ENCODE assay signal across 20 cellular contexts in genomic region chr4:114358901-114359300, GRCh38.
DNase-seq lines count a peak whose midpoint lies in the region; ATAC-seq, FAIRE-seq and TF ChIP-seq lines count a peak whose summit lies in the region.
"Had no signal": no experiment of that assay in that cellular context is flagged by ENCODE, and none has a peak within 500 bp of the region (broad histone marks: within the 10 kb centered on the region; RNA-seq: fewer than 3 reads in every experiment).

No MANE protein-coding gene starts in this region.

- CTCF ChIA-PET in H1 (lab: Charles Lee; ENCODE audit: partially characterized antibody), result no interaction called here

- H3K79me1 ChIP-seq in H1 (ENCODE audit: low read depth, low read length) (no peaks in the 10 kb centered on the region), mesenchymal stem cell (replicated peaks; ENCODE audit: low read length, poor library complexity, severe bottlenecking) (peaks cover 5% of the 10 kb centered on the region)

- H3K4me3 ChIP-seq in H1 (ENCODE audit: extremely low read depth in 1 of 4, insufficient read depth in 2 of 4, low read depth in 3 of 4, low read length in 4 of 4), result no peak overlapping the region
- no peak overlapping the region for H3K4me3 ChIP-seq in mesenchymal stem cell (ENCODE audit: insufficient read depth in 1 of 2, low read depth in 1 of 2, low read length in 2 of 2)
- H3K4me3 ChIP-seq in thyroid gland (replicated peaks in 1 of 3), result no peak overlapping the region
- H3K4me3 ChIP-seq: A549 had no signal

- TF ChIP-seq CTCF in H1 (IDR thresholded peaks at IDR 0.05; ENCODE audit: control extremely low read depth in 1 of 3, insufficient read depth in 1 of 3, low read depth in 1 of 3, low read length in 3 of 3) (no peak), thyroid gland (IDR thresholded peaks at IDR 0.05) (no peak)

- no peak for TF ChIP-seq POLR2A in H1 (IDR thresholded peaks at IDR 0.05; ENCODE audit: control extremely low read depth in 1 of 2, low read depth in 2 of 2, low read length in 2 of 2)
- no peak for TF ChIP-seq POLR2A in thyroid gland (IDR thresholded peaks at IDR 0.05)

- intact Hi-C loops in thyroid gland (cut with DNase I), result no loop called here

- FAIRE-seq in H1 (lab: Jason Lieb, UNC), result no peak
- FAIRE-seq: A549, G401.6, GM12892 had no signal

- POLR2A ChIA-PET in H1 (lab: Charles Lee; ENCODE audit: partially characterized antibody), result no interaction called here

- TF ChIP-seq RAD21 in H1 (IDR thresholded peaks at IDR 0.05 in 1 of 2, conservative IDR thresholded peaks at IDR 0.05 in 1 of 2; ENCODE audit: low read depth in 2 of 2, low read length in 2 of 2), result no peak

- no peak overlapping the region for H3K4me3 Mint-ChIP-seq in stimulated activated naive CD8-positive, alpha-beta T cell treated with anti-CD3 and anti-CD28 coated beads, Interleukin-15, amount 100 ng/mL, for 72 hours
- H3K4me3 Mint-ChIP-seq: CD8-positive, alpha-beta T cell had no signal

- H3K14ac ChIP-seq in H1 (ENCODE audit: insufficient read length) (no peak overlapping the region), mesenchymal stem cell (ENCODE audit: low read length in 2 of 2) (peak overlapping the region in 1 of 2 experiments; percentile 91)

- H3K4me2 ChIP-seq in H1 (ENCODE audit: insufficient read depth in 1 of 2, low read depth in 2 of 2, low read length in 2 of 2), result no peak overlapping the region
- H3K4me2 ChIP-seq in mesenchymal stem cell (ENCODE audit: low read length, poor library complexity, severe bottlenecking), result no peak overlapping the region
- H3K4me2 ChIP-seq: A549 had no signal

- H3K4me1 ChIP-seq in H1 (replicated peaks in 1 of 4; ENCODE audit: control insufficient read depth in 3 of 4, insufficient read depth in 4 of 4, low read length in 3 of 4) (no peaks in the 10 kb centered on the region), mesenchymal stem cell (ENCODE audit: control insufficient read depth, insufficient read depth, low read depth, low read length) (no peaks in the 10 kb centered on the region), thyroid gland (no peaks in the 10 kb centered on the region)
- H3K4me1 ChIP-seq: A549, Caco-2 had no signal

- H3K9ac ChIP-seq in H1 (replicated peaks in 1 of 4; ENCODE audit: extremely low read depth in 1 of 4, low read depth in 3 of 4, low read length in 3 of 4) (no peak overlapping the region), mesenchymal stem cell (ENCODE audit: low read length) (no peak overlapping the region)

- H3K18ac ChIP-seq in H1 (ENCODE audit: extremely low read depth, low read length), result peak overlapping the region; percentile 48; the same call in 1 of the 2 replicates
- no peak overlapping the region for H3K18ac ChIP-seq in mesenchymal stem cell (ENCODE audit: low read depth in 1 of 2, low read length in 2 of 2)

- H3K4ac ChIP-seq in H1 (replicated peaks; ENCODE audit: insufficient read length, low read depth, low read length), result no peak overlapping the region
- H3K4ac ChIP-seq in mesenchymal stem cell (ENCODE audit: low read depth in 1 of 2, low read length in 2 of 2), result no peak overlapping the region

- no peaks in the 10 kb centered on the region for H3K36me3 ChIP-seq in H1 (ENCODE audit: control insufficient read depth in 2 of 4, insufficient read depth in 4 of 4, low read length in 3 of 4)
- peaks cover 0 to 3% of the 10 kb centered on the region in 2 experiments for H3K36me3 ChIP-seq in mesenchymal stem cell (ENCODE audit: control insufficient read depth in 1 of 2, insufficient read depth in 2 of 2, low read depth in 1 of 2, low read length in 2 of 2)
- H3K36me3 ChIP-seq in thyroid gland, result no peaks in the 10 kb centered on the region

- no peaks in the 10 kb centered on the region for H3K23me2 ChIP-seq in H1 (ENCODE audit: low read depth, low read length)

- H3K9me3 ChIP-seq in H1 (ENCODE audit: insufficient read depth in 2 of 2, low read depth in 1 of 2, low read length in 1 of 2), result no peaks in the 10 kb centered on the region
- H3K9me3 ChIP-seq in mesenchymal stem cell (ENCODE audit: control insufficient read depth, low read length), result no peaks in the 10 kb centered on the region
- no peaks in the 10 kb centered on the region for H3K9me3 ChIP-seq in thyroid gland
- H3K9me3 ChIP-seq: A549, Caco-2 had no signal

- no peak overlapping the region for H2BK20ac ChIP-seq in H1 (ENCODE audit: low read length)

- H3K23ac ChIP-seq in H1 (ENCODE audit: insufficient read length), result no peak overlapping the region
- H3K23ac ChIP-seq in mesenchymal stem cell (ENCODE audit: low read length in 2 of 2), result no peak overlapping the region

- no peaks in the 10 kb centered on the region for H4K20me1 ChIP-seq in H1 (replicated peaks in 1 of 2; ENCODE audit: control insufficient read depth in 1 of 2, insufficient read depth in 2 of 2, low read length in 2 of 2)

- no peak overlapping the region for H2BK12ac ChIP-seq in H1 (ENCODE audit: low read depth, low read length)
- H2BK12ac ChIP-seq in mesenchymal stem cell (ENCODE audit: low read length in 2 of 2), result peak overlapping the region in 1 of 2 experiments; percentile 78

- H4K91ac ChIP-seq in H1 (replicated peaks; ENCODE audit: insufficient read length, low read length) (no peak overlapping the region), mesenchymal stem cell (ENCODE audit: low read length) (no peak overlapping the region)

- H4K5ac ChIP-seq in H1 (ENCODE audit: insufficient read length, low read depth, low read length), result no peak overlapping the region

- H2AK5ac ChIP-seq in H1 (ENCODE audit: low read depth, low read length), result no peak overlapping the region
- H2AK5ac ChIP-seq in mesenchymal stem cell (ENCODE audit: low read length, severe bottlenecking), result peak overlapping the region; percentile 80

- no peak overlapping the region for H3K56ac ChIP-seq in H1 (replicated peaks; ENCODE audit: insufficient read length, low read depth, low read length)

- no peak overlapping the region for H2BK120ac ChIP-seq in H1 (replicated peaks; ENCODE audit: low read depth, low read length)
- H2BK120ac ChIP-seq in mesenchymal stem cell (ENCODE audit: low read depth, low read length), result no peak overlapping the region

- no peaks in the 10 kb centered on the region for H3K4me1 Mint-ChIP-seq in stimulated activated naive CD8-positive, alpha-beta T cell treated with anti-CD3 and anti-CD28 coated beads, Interleukin-15, amount 100 ng/mL, for 72 hours

- no peak overlapping the region for H4K8ac ChIP-seq in H1 (ENCODE audit: extremely low read depth, insufficient read depth, low read length)
- peak overlapping the region; percentile 42 for H4K8ac ChIP-seq in mesenchymal stem cell (ENCODE audit: low read length)

- H2BK15ac ChIP-seq in H1 (ENCODE audit: low read length) (no peak overlapping the region), mesenchymal stem cell (ENCODE audit: low read depth, poor library complexity, severe bottlenecking) (no peak overlapping the region)

- ATAC-seq in stimulated activated naive CD8-positive, alpha-beta T cell treated with anti-CD3 and anti-CD28 coated beads, Interleukin-15, amount 100 ng/mL, for 72 hours, result peak; percentile 31
- no peak for ATAC-seq in stimulated activated naive CD8-positive, alpha-beta T cell treated with anti-CD3 and anti-CD28 coated beads, Interleukin-15, Interleukin-2, amounts not matched to agents 100 U/mL and 50 U/mL, for 24 hours
- ATAC-seq: A549; CD8-positive, alpha-beta T cell had no signal

- H3K9me3 Mint-ChIP-seq in stimulated activated naive CD8-positive, alpha-beta T cell treated with anti-CD3 and anti-CD28 coated beads, Interleukin-15, amount 100 ng/mL, for 72 hours, result peaks cover 6 to 8% of the 10 kb centered on the region in 2 donors
- H3K9me3 Mint-ChIP-seq: CD8-positive, alpha-beta T cell had no signal

- no peak for TF ChIP-seq EP300 in H1 (IDR thresholded peaks at IDR 0.05; ENCODE audit: borderline replicate concordance in 1 of 2, low read depth in 2 of 2, low read length in 2 of 2)

- H3K27ac Mint-ChIP-seq in stimulated activated naive CD8-positive, alpha-beta T cell treated with anti-CD3 and anti-CD28 coated beads, Interleukin-15, amount 100 ng/mL, for 72 hours, result no peak overlapping the region
- H3K27ac Mint-ChIP-seq: CD8-positive, alpha-beta T cell had no signal

- H3K27ac ChIP-seq in H1 (ENCODE audit: low read depth, low read length) (no peak overlapping the region), mesenchymal stem cell (ENCODE audit: low read length, poor library complexity, severe bottlenecking) (no peak overlapping the region), thyroid gland (no peak overlapping the region)
- H3K27ac ChIP-seq: A549 had no signal

- no peak overlapping the region; the same call in 1 of the 2 replicates for H2BK5ac ChIP-seq in H1 (ENCODE audit: low read depth, low read length)
- H2BK5ac ChIP-seq in mesenchymal stem cell (ENCODE audit: low read depth, low read length, poor library complexity, severe bottlenecking), result no peak overlapping the region

- H3K79me2 ChIP-seq in H1 (ENCODE audit: control insufficient read depth in 1 of 2, insufficient read depth in 2 of 2, low read length in 2 of 2), result no peaks in the 10 kb centered on the region

- no peak for DNase-seq in stimulated activated naive CD8-positive, alpha-beta T cell treated with anti-CD3 and anti-CD28 coated beads, Interleukin-15, amount 100 ng/mL, for 72 hours
- no peak for DNase-seq in stimulated activated naive CD8-positive, alpha-beta T cell treated with anti-CD3 and anti-CD28 coated beads, Interleukin-15, Interleukin-2, amounts not matched to agents 100 U/mL and 50 U/mL, for 24 hours
- DNase-seq in H1 (ENCODE audit: low read depth in 1 of 2, low spot score in 2 of 2) (no peak), mesenchymal stem cell (no peak), globus pallidus (ENCODE audit: low spot score) (no peak), NCI-H1436 (lab: John Stamatoyannopoulos, UW) (no peak), thyroid gland (no peak)
- DNase-seq: 8988T; ACHN; C1 segment of cervical spinal cord; Caco-2; CD8-positive, alpha-beta T cell; DMS153; DND-41; GOT3; H7; HCEC 1CT had no signal

- H2AFZ ChIP-seq in H1 (ENCODE audit: low read length) (no peak overlapping the region), mesenchymal stem cell (ENCODE audit: low read depth, low read length) (no peak overlapping the region)

- H3K27me3 ChIP-seq in H1 (replicated peaks in 1 of 4; ENCODE audit: control insufficient read depth in 3 of 4, extremely low read depth in 1 of 4, insufficient read depth in 3 of 4, low read length in 3 of 4), result no peaks in the 10 kb centered on the region
- H3K27me3 ChIP-seq in mesenchymal stem cell (ENCODE audit: control insufficient read depth in 1 of 2, insufficient read depth in 1 of 2, low read length in 2 of 2), result no peaks in the 10 kb centered on the region
- H3K27me3 ChIP-seq in thyroid gland, result no peaks in the 10 kb centered on the region

- H3K27me3 Mint-ChIP-seq in stimulated activated naive CD8-positive, alpha-beta T cell treated with anti-CD3 and anti-CD28 coated beads, Interleukin-15, amount 100 ng/mL, for 72 hours, result no peaks in the 10 kb centered on the region

TF ChIP-seq in H1, 55 proteins besides CTCF, POLR2A, EP300 and RAD21 (continues in another document):
- no peak for TF ChIP-seq PHF8 (conservative IDR thresholded peaks at IDR 0.05; ENCODE audit: low read depth, low read length)
- TF ChIP-seq SIRT6 (IDR thresholded peaks at IDR 0.05; ENCODE audit: low read length), result no peak
- TF ChIP-seq TAF7 (optimal IDR thresholded peaks at IDR 0.05; ENCODE audit: borderline replicate concordance, low read depth, low read length), result no peak
- no peak for TF ChIP-seq BCL11A (IDR thresholded peaks at IDR 0.05; ENCODE audit: low read depth in 2 of 2, low read length in 2 of 2)
- TF ChIP-seq EZH2 (IDR thresholded peaks at IDR 0.05; ENCODE audit: low read depth, low read length, severe bottlenecking), result no peak
